21 cellular contexts compared by ENCODE assay signal in the genomic region with DNA sequence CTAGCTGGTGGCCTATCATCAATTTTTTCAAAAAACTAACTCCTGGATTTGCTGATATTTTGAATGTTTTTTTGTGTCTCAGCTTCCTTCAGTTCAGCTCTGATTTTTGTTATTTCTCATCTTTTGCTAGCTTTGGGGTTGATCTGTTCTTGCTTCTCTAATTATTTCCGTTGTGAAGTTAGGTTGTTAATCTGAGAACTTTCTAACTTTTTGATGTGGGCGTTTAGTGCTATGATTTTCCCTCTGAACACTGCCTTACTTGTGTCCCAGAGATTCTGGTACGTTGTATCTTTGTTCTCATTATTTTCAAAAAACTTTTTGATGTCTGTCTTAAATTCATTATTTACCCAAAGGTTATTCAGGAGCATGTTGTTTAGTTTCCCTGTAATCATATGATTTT. TPM values are rescaled to one million over a fixed set of nuclear protein-coding genes. Genes with fewer than 3 reads are reported as not detected.
DNase-seq lines count a peak whose midpoint lies in the region; ATAC-seq, FAIRE-seq and TF ChIP-seq lines count a peak whose summit lies in the region.
"Had no signal": no experiment of that assay in that cellular context is flagged by ENCODE, and none has a peak within 500 bp of the region (broad histone marks: within the 10 kb centered on the region; RNA-seq: fewer than 3 reads in every experiment).

No MANE protein-coding gene starts in this region.

- no peaks in the 10 kb centered on the region for H3K4me1 ChIP-seq in K562 (replicated peaks in 1 of 2; ENCODE audit: control insufficient read depth in 2 of 2, insufficient read depth in 2 of 2, low read length in 2 of 2)

- no peak for DNase-seq in activated naive CD4-positive, alpha-beta T cell treated with anti-CD3 and anti-CD28 coated beads for 36 hours
- DNase-seq in WTC11 (ENCODE audit: low spot score) (no peak), K562 (ENCODE audit: extremely low read depth in 1 of 4, low spot score in 3 of 4) (no peak), A172 (ENCODE audit: low spot score) (no peak), NCI-H1417 (lab: John Stamatoyannopoulos, UW) (no peak)
- DNase-seq: AML-193; CD4-positive, alpha-beta memory T cell; DMS153; DMS79; GDM1; GOT3; H7; HFFc6 had no signal

- intact Hi-C loops in activated naive CD4-positive, alpha-beta T cell treated with anti-CD3 and anti-CD28 coated beads for 36 hours (cut with micrococcal nuclease), result no loop called here
- intact Hi-C loops in K562 (cut with micrococcal nuclease), result no loop called here

- H2AFZ ChIP-seq in K562 (ENCODE audit: low read depth, low read length), result no peak overlapping the region

- peaks cover 30% of the 10 kb centered on the region for H3K4me1 Mint-ChIP-seq in activated naive CD4-positive, alpha-beta T cell treated with anti-CD3 and anti-CD28 coated beads, Interleukin-2, amount 50 U/mL, for 24 hours
- peaks cover 31% of the 10 kb centered on the region for H3K4me1 Mint-ChIP-seq in activated naive CD4-positive, alpha-beta T cell treated with anti-CD3 and anti-CD28 coated beads for 36 hours (ENCODE audit: low read depth)
- peaks cover 40% of the 10 kb centered on the region for H3K4me1 Mint-ChIP-seq in WTC11

- WGBS in K562 (ENCODE audit: insufficient coverage, low coverage, missing lambda C conversion rate), result 85% methylated on average over 3 of the region's 3 CpGs

- no peak for TF ChIP-seq EP300 in K562 (IDR thresholded peaks at IDR 0.05; ENCODE audit: low read length)

- H3K9me1 ChIP-seq in K562 (ENCODE audit: control insufficient read depth, insufficient read depth, low read length), result no peaks in the 10 kb centered on the region

- peaks cover 52% of the 10 kb centered on the region for H3K36me3 ChIP-seq in K562 (ENCODE audit: control insufficient read depth, insufficient read depth, low read length)

- ATAC-seq in WTC11 (no peak), K562 (no peak), GM21723 (IDR thresholded peaks at IDR 0.05; ENCODE audit: unreplicated experiment) (no peak)
- ATAC-seq: A549, HCT116 had no signal

- peaks cover 4% of the 10 kb centered on the region for H3K9me3 Mint-ChIP-seq in activated naive CD4-positive, alpha-beta T cell treated with anti-CD3 and anti-CD28 coated beads, Interleukin-2, amount 50 U/mL, for 24 hours
- no peaks in the 10 kb centered on the region for H3K9me3 Mint-ChIP-seq in activated naive CD4-positive, alpha-beta T cell treated with anti-CD3 and anti-CD28 coated beads for 36 hours
- H3K9me3 Mint-ChIP-seq in WTC11, result peaks cover 10% of the 10 kb centered on the region
- H3K9me3 Mint-ChIP-seq: CD4-positive, alpha-beta memory T cell; HFFc6 had no signal

- TF ChIP-seq POLR2A in K562 (conservative IDR thresholded peaks at IDR 0.05), result no peak

- H3K9ac ChIP-seq in K562 (ENCODE audit: insufficient read depth in 1 of 2, low read depth in 2 of 2, low read length in 2 of 2), result no peak overlapping the region

- H4K20me1 ChIP-seq in K562 (replicated peaks; ENCODE audit: control insufficient read depth, insufficient read depth, low read length), result no peaks in the 10 kb centered on the region

- H3K27ac ChIP-seq in K562 (ENCODE audit: extremely low read depth, low read depth, low read length), result no peak overlapping the region
- H3K27ac ChIP-seq: A549, C4-2B, HL-60 had no signal

- FAIRE-seq in K562 (lab: Jason Lieb, UNC), result no peak
- FAIRE-seq: A549, GM12892, GM18507 had no signal

- no peaks in the 10 kb centered on the region for H3K9me3 ChIP-seq in K562 (replicated peaks; ENCODE audit: control insufficient read depth, insufficient read depth, low read depth, low read length)
- H3K9me3 ChIP-seq: A549 had no signal

- H3K36me3 Mint-ChIP-seq in activated naive CD4-positive, alpha-beta T cell treated with anti-CD3 and anti-CD28 coated beads, Interleukin-2, amount 50 U/mL, for 24 hours, result peaks cover 33% of the 10 kb centered on the region
- H3K36me3 Mint-ChIP-seq in activated naive CD4-positive, alpha-beta T cell treated with anti-CD3 and anti-CD28 coated beads for 36 hours (ENCODE audit: low read depth), result peaks cover 51% of the 10 kb centered on the region
- H3K36me3 Mint-ChIP-seq in WTC11, result peaks cover 40% of the 10 kb centered on the region

- H3K4me2 ChIP-seq in K562 (ENCODE audit: insufficient read depth, low read length), result no peak overlapping the region
- H3K4me2 ChIP-seq: A549 had no signal

- no peak for TF ChIP-seq RAD21 in K562 (CRISPR knock-in tag; conservative IDR thresholded peaks at IDR 0.05 in 1 of 2, IDR thresholded peaks at IDR 0.05 in 1 of 2)

- CTCF ChIA-PET in activated naive CD4-positive, alpha-beta T cell treated with anti-CD3 and anti-CD28 coated beads for 36 hours (lab: Charles Lee), result interaction anchor here (1.5 kb wide), 1 partner anchor 10 kb away, joined by 9 read pairs; no protein-coding TSS in a partner anchor
- CTCF ChIA-PET in WTC11 (lab: Charles Lee), result no interaction called here
- CTCF ChIA-PET in K562 (lab: Yijun Ruan, JAX; ENCODE audit: low intra/inter-chr PET ratio), result no interaction called here

- H3K27me3 ChIP-seq in K562 (ENCODE audit: control insufficient read depth in 2 of 2, insufficient read depth in 2 of 2, low read length in 2 of 2), result no peaks in the 10 kb centered on the region

- H3K27ac Mint-ChIP-seq in activated naive CD4-positive, alpha-beta T cell treated with anti-CD3 and anti-CD28 coated beads, Interleukin-2, amount 50 U/mL, for 24 hours, result peak overlapping the region; percentile 27
- no peak overlapping the region for H3K27ac Mint-ChIP-seq in activated naive CD4-positive, alpha-beta T cell treated with anti-CD3 and anti-CD28 coated beads for 36 hours
- peak overlapping the region; percentile 1; the same call in 1 of the 2 replicates for H3K27ac Mint-ChIP-seq in WTC11
- H3K27ac Mint-ChIP-seq: HFFc6 had no signal

- peaks cover 11% of the 10 kb centered on the region; the same call in 2 of the 3 replicates for H3K79me2 ChIP-seq in K562 (ENCODE audit: control insufficient read depth, insufficient read depth, low read length)

- H3K4me3 Mint-ChIP-seq in activated naive CD4-positive, alpha-beta T cell treated with anti-CD3 and anti-CD28 coated beads, Interleukin-2, amount 50 U/mL, for 24 hours, result no peak overlapping the region
- no peak overlapping the region for H3K4me3 Mint-ChIP-seq in activated naive CD4-positive, alpha-beta T cell treated with anti-CD3 and anti-CD28 coated beads for 36 hours
- H3K4me3 Mint-ChIP-seq in WTC11, result no peak overlapping the region
- H3K4me3 Mint-ChIP-seq: HFFc6 had no signal

- TSS peak; percentile 13 for BruUV-seq in K562 (replicated peaks; lab: Mats Ljungman, UMichigan)

- H3K4me3 ChIP-seq in K562, result no peak overlapping the region
- H3K4me3 ChIP-seq: A549 had no signal

- no peak for TF ChIP-seq CTCF in WTC11 (IDR thresholded peaks at IDR 0.05)
- no peak for TF ChIP-seq CTCF in K562 (IDR thresholded peaks at IDR 0.05 in 2 of 3, conservative IDR thresholded peaks at IDR 0.05 in 1 of 3; ENCODE audit: insufficient read depth in 2 of 3, low read depth in 1 of 3, low read length in 3 of 3)

- POLR2A ChIA-PET in WTC11 (lab: Charles Lee), result no interaction called here
- POLR2A ChIA-PET in K562 (lab: Yijun Ruan, JAX), result interaction anchor here (0.6 kb wide), 1 partner anchor 132 kb away, joined by 3 read pairs; no protein-coding TSS in a partner anchor

- no peaks in the 10 kb centered on the region for H3K27me3 Mint-ChIP-seq in activated naive CD4-positive, alpha-beta T cell treated with anti-CD3 and anti-CD28 coated beads, Interleukin-2, amount 50 U/mL, for 24 hours
- H3K27me3 Mint-ChIP-seq in activated naive CD4-positive, alpha-beta T cell treated with anti-CD3 and anti-CD28 coated beads for 36 hours (ENCODE audit: low read depth), result no peaks in the 10 kb centered on the region
- no peaks in the 10 kb centered on the region for H3K27me3 Mint-ChIP-seq in WTC11 (ENCODE audit: low read depth)
- H3K27me3 Mint-ChIP-seq: CD4-positive, alpha-beta memory T cell had no signal

- in situ Hi-C loops in K562 (cut with MboI), result no loop called here

TF ChIP-seq in WTC11, 78 proteins besides CTCF, POLR2A, EP300 and RAD21 (continues in another document):
- no peak for TF ChIP-seq GRHL2 (CRISPR knock-in tag; IDR thresholded peaks at IDR 0.05; ENCODE audit: insufficient replicate concordance, severe bottlenecking)
- no peak for TF ChIP-seq SOX15 (CRISPR knock-in tag; IDR thresholded peaks at IDR 0.05)
- TF ChIP-seq ELF4 (CRISPR knock-in tag; IDR thresholded peaks at IDR 0.05; ENCODE audit: low read depth), result no peak
- TF ChIP-seq TCF7 (CRISPR knock-in tag; IDR thresholded peaks at IDR 0.05; ENCODE audit: low read depth), result no peak
- TF ChIP-seq OVOL2 (CRISPR knock-in tag; IDR thresholded peaks at IDR 0.05; ENCODE audit: borderline replicate concordance), result no peak

TF ChIP-seq in K562, 482 proteins besides CTCF, POLR2A, EP300 and RAD21 (continues in another document):
- TF ChIP-seq SMARCB1 (IDR thresholded peaks at IDR 0.05; ENCODE audit: insufficient read length, low read depth), result no peak

RNA-seq across cellular contexts. Expression of gene NARS2, which starts 19.1 kb away (rescaled TPM):
- total RNA-seq in activated naive CD4-positive, alpha-beta T cell treated with anti-CD3 and anti-CD28 coated beads for 36 hours, result 10 to 100 TPM; 27.7 to 28.3 TPM
- total RNA-seq in WTC11 (2021) (36.4 to 42.8 TPM (median 42.6 TPM) in 3 replicates), K562 (2014; rRNA removed) (25.5 and 28.6 TPM in 2 replicates), K562 (2014; rRNA removed; fragmentation: Illumina TruSeq; extraction: Trizol) (43.5 and 44.8 TPM in 2 replicates), K562 (2015; rRNA removed; fragmentation: Illumina TruSeq; extraction: Trizol) (37.0 and 41.3 TPM in 2 replicates), K562 (2021) (29.3 and 31.0 TPM in 2 replicates)
- 27.2 and 76.5 TPM in 2 replicates for total RNA-seq in K562 (2011; cell fraction: chromatin; rRNA removed; ENCODE audit: low replicate concordance)
- 17.4 and 19.5 TPM in 2 replicates for total RNA-seq in K562 (2011; cell fraction: nucleolus; rRNA removed)
- 23.3 and 30.9 TPM in 2 replicates for total RNA-seq in K562 (2011; cell fraction: nucleoplasm; rRNA removed)
- polyA plus RNA-seq in K562 (2011; rRNA removed) (33.3 and 48.0 TPM in 2 replicates), K562 (2014; fragmentation: Illumina TruSeq; extraction: Trizol) (28.7 and 29.8 TPM in 2 replicates), K562 (2014; fragmentation: Nextera tagmentation; extraction: Ambion mirVana) (10 to 100 TPM; 34.2 to 34.9 TPM), K562 (2014; rRNA removed) (26.8 and 31.5 TPM in 2 replicates)
- polyA plus RNA-seq in K562 (2011; cell fraction: cytosol; rRNA removed), result 9.0 and 18.4 TPM in 2 replicates
- polyA plus RNA-seq in K562 (2011; cell fraction: nucleus; rRNA removed), result 13.4 and 23.2 TPM in 2 replicates
- polyA plus RNA-seq in K562 (2012), result 21.9 and 31.1 TPM in 2 replicates
- 38.3 and 43.9 TPM in 2 replicates for polyA minus RNA-seq in K562 (2011; rRNA and poly(A)+ RNA removed)
- 14.5 and 14.7 TPM in 2 replicates for polyA minus RNA-seq in K562 (2011; cell fraction: cytosol; rRNA and poly(A)+ RNA removed)
- 28.5 and 42.0 TPM in 2 replicates for polyA minus RNA-seq in K562 (2011; cell fraction: nucleus; rRNA and poly(A)+ RNA removed)
- 48.5 and 49.6 TPM in 2 replicates for total RNA-seq in A172 (2014; rRNA removed; shearing (Covaris generic))
